In genomic region chr4:72895408-72895807, GRCh38 we compare ENCODE assay signal across 26 cellular contexts.
A peak's percentile ranks its signal among the peaks of the same experiment; 100 is the strongest.
DNase-seq lines count a peak whose midpoint lies in the region; ATAC-seq, FAIRE-seq and TF ChIP-seq lines count a peak whose summit lies in the region.
"Had no signal": no experiment of that assay in that cellular context is flagged by ENCODE, and none has a peak within 500 bp of the region (broad histone marks: within the 10 kb centered on the region; RNA-seq: fewer than 3 reads in every experiment).

No MANE protein-coding gene starts in this region.

- H2AFZ ChIP-seq in mammary epithelial cell (ENCODE audit: low read depth, low read length) = no peak overlapping the region
- 0 out of 2 replicates have a peak overlapping the region, but pooled peaks have one; percentile 17 for H2AFZ ChIP-seq in H1 (ENCODE audit: low read length)
- H2AFZ ChIP-seq in neural progenitor cell (replicated peaks) = no peak overlapping the region

- H3K56ac ChIP-seq in H1 (replicated peaks; ENCODE audit: insufficient read length, low read depth, low read length) = no peak overlapping the region

- no peaks in the 10 kb centered on the region for H3K27me3 ChIP-seq in mammary epithelial cell (ENCODE audit: insufficient read depth, low read length)
- no peaks in the 10 kb centered on the region; a peak in 1 of 7 replicates for H3K27me3 ChIP-seq in H1 (replicated peaks in 1 of 4; ENCODE audit: control insufficient read depth in 3 of 4, extremely low read depth in 1 of 4, insufficient read depth in 3 of 4, low read length in 3 of 4)
- H3K27me3 ChIP-seq in neural progenitor cell = no peaks in the 10 kb centered on the region
- H3K27me3 ChIP-seq: colonic mucosa had no signal

- no peak overlapping the region for H4K5ac ChIP-seq in H1 (ENCODE audit: insufficient read length, low read depth, low read length)

- no peak for TF ChIP-seq POLR2A in H1 (IDR thresholded peaks at IDR 0.05; ENCODE audit: control extremely low read depth in 1 of 2, low read depth in 2 of 2, low read length in 2 of 2)

- no peaks in the 10 kb centered on the region for H3K36me3 ChIP-seq in mammary epithelial cell (ENCODE audit: insufficient read depth, low read length)
- H3K36me3 ChIP-seq in H1 (ENCODE audit: control insufficient read depth in 2 of 4, insufficient read depth in 4 of 4, low read length in 3 of 4) = no peaks in the 10 kb centered on the region
- H3K36me3 ChIP-seq in neural progenitor cell = no peaks in the 10 kb centered on the region
- H3K36me3 ChIP-seq: colonic mucosa had no signal

- peak; percentile 12 for DNase-seq in MCF 10A (ENCODE audit: unreplicated experiment)
- DNase-seq in mammary epithelial cell = no peak
- DNase-seq in H1 (ENCODE audit: low read depth in 1 of 2, low spot score in 2 of 2) = no peak
- peak; percentile 83 for DNase-seq in neural progenitor cell (ENCODE audit: low spot score)
- no peak for DNase-seq in activated effector memory CD4-positive, alpha-beta T cell treated with Interleukin-2 at 50 U/mL for 16 hours
- no peak for DNase-seq in A172 (ENCODE audit: low spot score)
- no peak for DNase-seq in cerebellar nuclear complex (lab: John Stamatoyannopoulos, UW)
- DNase-seq: activated CD4-positive, alpha-beta T cell treated with anti-CD3 and anti-CD28 coated beads, Interleukin-2, amount 50 U/mL, for 1 hour; activated naive CD8-positive, alpha-beta T cell treated with anti-CD3 and anti-CD28 coated beads for 36 hours; colonic mucosa; MM.1S; NCI-H1417 treated with DMSO at 0.1 percent for 48 hours; NCI-H2107; NCI-H510A treated with DMSO at 0.1 percent for 48 hours; psoas muscle; stimulated activated CD4-positive, alpha-beta T cell treated with anti-CD3 and anti-CD28 coated beads, Interleukin-2, amount 100 ng/mL, for 24 hours; T-helper 2 cell had no signal

- no peak overlapping the region for H3K9ac ChIP-seq in mammary epithelial cell (ENCODE audit: insufficient read depth, low read length)
- no peak overlapping the region for H3K9ac ChIP-seq in H1 (replicated peaks in 1 of 4; ENCODE audit: extremely low read depth in 1 of 4, low read depth in 3 of 4, low read length in 3 of 4)
- no peak overlapping the region for H3K9ac ChIP-seq in neural progenitor cell

- TF ChIP-seq EP300 in H1 (IDR thresholded peaks at IDR 0.05; ENCODE audit: borderline replicate concordance in 1 of 2, low read depth in 2 of 2, low read length in 2 of 2) = no peak

- WGBS in mammary epithelial cell (ENCODE audit: low coverage, missing lambda C conversion rate) = 75% methylated on average over 5 of the region's 5 CpGs
- 67% methylated on average over 5 of the region's 5 CpGs; no CpG with 5 or more reads in 1 of the 2 experiments for WGBS in H1 (ENCODE audit: extremely low coverage in 1 of 2, insufficient coverage in 1 of 2, insufficient read length in 1 of 2, insufficient replicate concordance in 2 of 2, low coverage in 1 of 2, low lambda C conversion rate in 2 of 2, missing lambda C conversion rate in 1 of 2), 2 experiments

- H3K79me1 ChIP-seq in H1 (ENCODE audit: low read depth, low read length) = no peaks in the 10 kb centered on the region

- POLR2A ChIA-PET in MCF 10A (lab: Yijun Ruan, JAX) = no interaction called here
- POLR2A ChIA-PET in H1 (lab: Charles Lee; ENCODE audit: partially characterized antibody) = no interaction called here

- no peak overlapping the region for H3K27ac ChIP-seq in mammary epithelial cell (ENCODE audit: insufficient read depth, low read depth, low read length)
- H3K27ac ChIP-seq in H1 (ENCODE audit: low read depth, low read length) = no peak overlapping the region
- H3K27ac ChIP-seq in neural progenitor cell = no peak overlapping the region
- H3K27ac ChIP-seq: 22Rv1, colonic mucosa, SK-N-MC, VCaP had no signal

- H2BK15ac ChIP-seq in H1 (ENCODE audit: low read length) = no peak overlapping the region

- dilution Hi-C loops in mammary epithelial cell (cut with HindIII; ENCODE audit: low sequenced_read_pairs) = no loop called here

- H3K4me1 ChIP-seq in mammary epithelial cell (ENCODE audit: insufficient read depth, low read length) = no peaks in the 10 kb centered on the region
- peaks cover 0 to 3% (median 2%) of the 10 kb centered on the region in 4 experiments; a peak in 2 of 7 replicates for H3K4me1 ChIP-seq in H1 (replicated peaks in 1 of 4; ENCODE audit: control insufficient read depth in 3 of 4, insufficient read depth in 4 of 4, low read length in 3 of 4)
- peaks cover 30% of the 10 kb centered on the region for H3K4me1 ChIP-seq in neural progenitor cell
- H3K4me1 ChIP-seq: colonic mucosa, psoas muscle had no signal

- CTCF ChIA-PET in MCF 10A (lab: Yijun Ruan, JAX) = interaction anchor here (1.2 to 3.0 kb wide), 2 partner anchors 9 to 11 kb away, joined by 8 to 10 read pairs; no protein-coding TSS in a partner anchor
- CTCF ChIA-PET in mammary epithelial cell (lab: Charles Lee; ENCODE audit: low non-redundant PET) = no interaction called here
- CTCF ChIA-PET in H1 (lab: Charles Lee; ENCODE audit: partially characterized antibody) = no interaction called here

- no peaks in the 10 kb centered on the region for H3K36me3 Mint-ChIP-seq in MCF 10A (ENCODE audit: insufficient read depth, unreplicated experiment)
- no peaks in the 10 kb centered on the region for H3K36me3 Mint-ChIP-seq in neural progenitor cell
- H3K36me3 Mint-ChIP-seq: activated naive CD8-positive, alpha-beta T cell treated with anti-CD3 and anti-CD28 coated beads for 36 hours; brain; stimulated activated memory B cell treated with anti-CD40 and anti-IgM and Interleukin-4, amounts not matched to agents 10 μg/mL and 1 μg/mL and 100 μg/mL, for 72 hours had no signal

- H3K4me3 ChIP-seq in mammary epithelial cell (replicated peaks in 1 of 3; ENCODE audit: insufficient read depth in 1 of 3, low read depth in 2 of 3, low read length in 3 of 3) = no peak overlapping the region
- no peak overlapping the region for H3K4me3 ChIP-seq in H1 (ENCODE audit: extremely low read depth in 1 of 4, insufficient read depth in 2 of 4, low read depth in 3 of 4, low read length in 4 of 4)
- no peak overlapping the region for H3K4me3 ChIP-seq in neural progenitor cell
- H3K4me3 ChIP-seq: colonic mucosa, psoas muscle, SK-N-MC had no signal

- H3K4ac ChIP-seq in H1 (replicated peaks; ENCODE audit: insufficient read length, low read depth, low read length) = no peak overlapping the region

- H2BK120ac ChIP-seq in H1 (replicated peaks; ENCODE audit: low read depth, low read length) = no peak overlapping the region

- H3K18ac ChIP-seq in H1 (ENCODE audit: extremely low read depth, low read length) = no peak overlapping the region

- H3K23ac ChIP-seq in H1 (ENCODE audit: insufficient read length) = no peak overlapping the region

- H3K27ac Mint-ChIP-seq in MCF 10A (ENCODE audit: low read depth, unreplicated experiment) (no peak overlapping the region), neural progenitor cell (no peak overlapping the region)
- H3K27ac Mint-ChIP-seq: activated naive CD8-positive, alpha-beta T cell treated with anti-CD3 and anti-CD28 coated beads for 36 hours; brain; stimulated activated memory B cell treated with anti-CD40 and anti-IgM and Interleukin-4, amounts not matched to agents 10 μg/mL and 1 μg/mL and 100 μg/mL, for 72 hours had no signal

- no peak for ATAC-seq in GM18909 (IDR thresholded peaks at IDR 0.05; ENCODE audit: poor library complexity, unreplicated experiment)
- ATAC-seq: left lobe of liver; psoas muscle; stimulated activated memory B cell treated with anti-CD40 and anti-IgM and Interleukin-4, amounts not matched to agents 10 μg/mL and 1 μg/mL and 100 μg/mL, for 72 hours had no signal

- no peak overlapping the region for H2AK5ac ChIP-seq in H1 (ENCODE audit: low read depth, low read length)

- peak; percentile 66 for FAIRE-seq in H1 (lab: Jason Lieb, UNC)
- FAIRE-seq: GM12892 had no signal

- H3K4me1 Mint-ChIP-seq in MCF 10A (ENCODE audit: insufficient read depth, unreplicated experiment) (peaks cover 10% of the 10 kb centered on the region), neural progenitor cell (peaks cover 11% of the 10 kb centered on the region)
- H3K4me1 Mint-ChIP-seq: activated naive CD8-positive, alpha-beta T cell treated with anti-CD3 and anti-CD28 coated beads for 36 hours; brain; stimulated activated memory B cell treated with anti-CD40 and anti-IgM and Interleukin-4, amounts not matched to agents 10 μg/mL and 1 μg/mL and 100 μg/mL, for 72 hours had no signal

- no peak for TF ChIP-seq RAD21 in H1 (IDR thresholded peaks at IDR 0.05 in 1 of 2, conservative IDR thresholded peaks at IDR 0.05 in 1 of 2; ENCODE audit: low read depth in 2 of 2, low read length in 2 of 2)

- H3K4me2 ChIP-seq in mammary epithelial cell (ENCODE audit: insufficient read depth, low read depth, low read length) (no peak overlapping the region), H1 (ENCODE audit: insufficient read depth in 1 of 2, low read depth in 2 of 2, low read length in 2 of 2) (no peak overlapping the region), neural progenitor cell (peak overlapping the region; percentile 52)

- no peak overlapping the region for H4K91ac ChIP-seq in H1 (replicated peaks; ENCODE audit: insufficient read length, low read length)

- no peaks in the 10 kb centered on the region for H3K79me2 ChIP-seq in mammary epithelial cell (ENCODE audit: insufficient read depth, low read length)
- no peaks in the 10 kb centered on the region for H3K79me2 ChIP-seq in H1 (ENCODE audit: control insufficient read depth in 1 of 2, insufficient read depth in 2 of 2, low read length in 2 of 2)
- H3K79me2 ChIP-seq in neural progenitor cell (ENCODE audit: low read depth) = no peaks in the 10 kb centered on the region

- H4K8ac ChIP-seq in H1 (ENCODE audit: extremely low read depth, insufficient read depth, low read length) = no peak overlapping the region

- H3K27me3 Mint-ChIP-seq in MCF 10A (ENCODE audit: insufficient read depth, unreplicated experiment) = no peaks in the 10 kb centered on the region
- H3K27me3 Mint-ChIP-seq in neural progenitor cell (ENCODE audit: insufficient read depth, low read depth) = peaks cover 4% of the 10 kb centered on the region
- H3K27me3 Mint-ChIP-seq: brain; stimulated activated memory B cell treated with anti-CD40 and anti-IgM and Interleukin-4, amounts not matched to agents 10 μg/mL and 1 μg/mL and 100 μg/mL, for 72 hours had no signal

- H4K20me1 ChIP-seq in mammary epithelial cell (ENCODE audit: insufficient read depth, low read length) = no peaks in the 10 kb centered on the region
- no peaks in the 10 kb centered on the region for H4K20me1 ChIP-seq in H1 (replicated peaks in 1 of 2; ENCODE audit: control insufficient read depth in 1 of 2, insufficient read depth in 2 of 2, low read length in 2 of 2)
- H4K20me1 ChIP-seq in neural progenitor cell (ENCODE audit: low read depth) = no peaks in the 10 kb centered on the region

- no peak overlapping the region for H2BK5ac ChIP-seq in H1 (ENCODE audit: low read depth, low read length)

- H3K14ac ChIP-seq in H1 (ENCODE audit: insufficient read length) = no peak overlapping the region

- H3F3A ChIP-seq in neural progenitor cell (ENCODE audit: low read depth) = peaks cover 6% of the 10 kb centered on the region

- BruUV-seq in MCF 10A (replicated peaks; lab: Mats Ljungman, UMichigan) = no TSS peak
- no TSS peak for BruUV-seq in mammary epithelial cell (replicated peaks; lab: Mats Ljungman, UMichigan)

- no peak overlapping the region for H2BK20ac ChIP-seq in H1 (ENCODE audit: low read length)

- no peak for TF ChIP-seq CTCF in MCF 10A (IDR thresholded peaks at IDR 0.05; ENCODE audit: unreplicated experiment)
- TF ChIP-seq CTCF in mammary epithelial cell (conservative IDR thresholded peaks at IDR 0.05 in 1 of 2, IDR thresholded peaks at IDR 0.05 in 1 of 2; ENCODE audit: extremely low read depth in 1 of 2, insufficient read depth in 1 of 2, low read depth in 1 of 2, low read length in 2 of 2) = no peak
- no peak for TF ChIP-seq CTCF in H1 (IDR thresholded peaks at IDR 0.05; ENCODE audit: control extremely low read depth in 1 of 3, insufficient read depth in 1 of 3, low read depth in 1 of 3, low read length in 3 of 3)
- no peak for TF ChIP-seq CTCF in neural progenitor cell (IDR thresholded peaks at IDR 0.05)

- H2BK12ac ChIP-seq in H1 (ENCODE audit: low read depth, low read length) = no peak overlapping the region

- intact Hi-C loops in MCF 10A (cut with micrococcal nuclease) (no loop called here), mammary epithelial cell (cut with micrococcal nuclease) (no loop called here)

- H3K4me3 Mint-ChIP-seq in MCF 10A (ENCODE audit: unreplicated experiment) = no peak overlapping the region
- no peak overlapping the region for H3K4me3 Mint-ChIP-seq in neural progenitor cell
- H3K4me3 Mint-ChIP-seq: activated naive CD8-positive, alpha-beta T cell treated with anti-CD3 and anti-CD28 coated beads for 36 hours; brain; neural crest cell; stimulated activated memory B cell treated with anti-CD40 and anti-IgM and Interleukin-4, amounts not matched to agents 10 μg/mL and 1 μg/mL and 100 μg/mL, for 72 hours had no signal

- no peaks in the 10 kb centered on the region for H3K23me2 ChIP-seq in H1 (ENCODE audit: low read depth, low read length)

- no peaks in the 10 kb centered on the region for H3K9me3 Mint-ChIP-seq in MCF 10A (ENCODE audit: unreplicated experiment)
- H3K9me3 Mint-ChIP-seq in neural progenitor cell = peaks cover 2% of the 10 kb centered on the region
- H3K9me3 Mint-ChIP-seq: activated naive CD8-positive, alpha-beta T cell treated with anti-CD3 and anti-CD28 coated beads for 36 hours; neural crest cell; stimulated activated memory B cell treated with anti-CD40 and anti-IgM and Interleukin-4, amounts not matched to agents 10 μg/mL and 1 μg/mL and 100 μg/mL, for 72 hours had no signal

- H3K9me3 ChIP-seq in mammary epithelial cell (replicated peaks; ENCODE audit: insufficient read depth, low read length) (no peaks in the 10 kb centered on the region), H1 (ENCODE audit: insufficient read depth in 2 of 2, low read depth in 1 of 2, low read length in 1 of 2) (no peaks in the 10 kb centered on the region; a peak in 1 of 4 replicates), neural progenitor cell (ENCODE audit: low read depth) (no peaks in the 10 kb centered on the region)
- H3K9me3 ChIP-seq: colonic mucosa, psoas muscle had no signal

- in situ Hi-C loops in mammary epithelial cell (cut with MboI; ENCODE audit: low sequenced_read_pairs in 2 of 2) = loop anchor here in 1 of 2 donors (25.0 kb wide), 1 partner anchor 383 kb away; no protein-coding TSS in a partner anchor

Comparison
In these comparisons a context has a peak if more than half of its experiments do, and no peak if none do; other contexts are left out.
1. DNase-seq: peak in MCF 10A (single experiment) and neural progenitor cell (single experiment); none in mammary epithelial cell (single experiment), H1 (0 of 2), activated effector memory CD4-positive, alpha-beta T cell treated with Interleukin-2 at 50 U/mL for 16 hours (single experiment), A172 (single experiment) and cerebellar nuclear complex (0 of 2).